In the genomic region with DNA sequence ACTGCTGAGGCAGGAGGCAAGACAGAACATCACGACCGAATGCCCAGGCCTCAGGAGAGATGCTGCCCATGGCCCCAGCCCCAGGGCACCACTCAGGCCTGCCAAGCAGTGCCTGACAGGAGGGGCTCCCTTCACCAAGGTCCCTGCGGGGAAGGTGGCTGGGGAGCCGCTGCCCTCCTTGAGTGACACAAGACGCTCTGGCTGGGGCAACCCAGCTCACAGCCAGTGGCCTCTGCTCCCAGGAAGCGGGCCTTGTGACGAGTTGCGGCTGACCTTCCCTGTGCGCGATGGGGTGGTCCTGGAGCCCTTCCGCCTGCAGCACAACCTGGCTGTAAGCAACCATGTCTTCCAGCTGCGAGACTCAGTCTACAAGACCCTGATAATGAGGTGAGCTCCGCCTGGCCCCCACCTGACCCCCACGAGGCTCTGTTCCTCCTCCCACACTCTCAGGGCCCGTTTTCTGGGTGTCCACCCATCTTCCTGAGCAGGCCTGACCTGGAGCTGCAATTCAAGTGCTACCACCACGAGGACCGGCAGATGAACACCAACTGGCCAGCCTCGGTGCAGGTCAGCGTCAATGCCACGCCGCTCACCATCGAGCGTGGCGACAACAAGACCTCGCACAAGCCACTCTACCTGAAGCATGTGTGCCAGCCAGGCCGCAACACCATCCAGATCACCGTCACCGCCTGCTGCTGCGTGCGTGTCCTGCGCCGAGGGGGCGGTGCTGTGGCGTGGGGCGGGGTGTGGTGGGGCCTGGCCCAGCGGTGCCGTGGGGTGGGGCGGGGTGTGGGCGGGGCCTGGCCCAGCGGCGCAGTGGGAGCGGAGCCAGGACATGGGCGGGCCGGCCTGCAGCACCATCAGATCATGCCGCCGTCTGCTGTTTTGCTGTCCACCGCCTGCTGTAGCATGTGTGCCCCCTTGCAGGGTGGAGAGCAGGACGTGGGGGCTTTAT, we compare ENCODE assay signal across 1 cellular context.
TF ChIP-seq lines count a peak whose summit lies in the region.

No MANE protein-coding gene starts in this region.

TF ChIP-seq in SK-N-SH, 30 proteins besides CTCF, POLR2A, EP300 and RAD21 (continued from another document):
- no peak for TF ChIP-seq REST (IDR thresholded peaks at IDR 0.05; ENCODE audit: low read depth, low read length)
- TF ChIP-seq, protein P1, sequence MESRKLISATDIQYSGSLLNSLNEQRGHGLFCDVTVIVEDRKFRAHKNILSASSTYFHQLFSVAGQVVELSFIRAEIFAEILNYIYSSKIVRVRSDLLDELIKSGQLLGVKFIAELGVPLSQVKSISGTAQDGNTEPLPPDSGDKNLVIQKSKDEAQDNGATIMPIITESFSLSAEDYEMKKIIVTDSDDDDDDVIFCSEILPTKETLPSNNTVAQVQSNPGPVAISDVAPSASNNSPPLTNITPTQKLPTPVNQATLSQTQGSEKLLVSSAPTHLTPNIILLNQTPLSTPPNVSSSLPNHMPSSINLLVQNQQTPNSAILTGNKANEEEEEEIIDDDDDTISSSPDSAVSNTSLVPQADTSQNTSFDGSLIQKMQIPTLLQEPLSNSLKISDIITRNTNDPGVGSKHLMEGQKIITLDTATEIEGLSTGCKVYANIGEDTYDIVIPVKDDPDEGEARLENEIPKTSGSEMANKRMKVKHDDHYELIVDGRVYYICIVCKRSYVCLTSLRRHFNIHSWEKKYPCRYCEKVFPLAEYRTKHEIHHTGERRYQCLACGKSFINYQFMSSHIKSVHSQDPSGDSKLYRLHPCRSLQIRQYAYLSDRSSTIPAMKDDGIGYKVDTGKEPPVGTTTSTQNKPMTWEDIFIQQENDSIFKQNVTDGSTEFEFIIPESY (IDR thresholded peaks at IDR 0.05; ENCODE audit: borderline replicate concordance, low read depth) = no peak
- no peak for TF ChIP-seq RXRA (IDR thresholded peaks at IDR 0.05; ENCODE audit: borderline replicate concordance, low read depth)
- TF ChIP-seq ELF1 (IDR thresholded peaks at IDR 0.05) = no peak
- no peak for TF ChIP-seq RFX5 (IDR thresholded peaks at IDR 0.05; ENCODE audit: low read length)
- no peak for TF ChIP-seq SIN3A (IDR thresholded peaks at IDR 0.05; ENCODE audit: borderline replicate concordance, low read depth, low read length)
- TF ChIP-seq YY1 (IDR thresholded peaks at IDR 0.05; ENCODE audit: low read depth) = no peak
- TF ChIP-seq MXI1 (IDR thresholded peaks at IDR 0.05; ENCODE audit: low read depth, low read length) = no peak
- TF ChIP-seq NRF1 (IDR thresholded peaks at IDR 0.05; ENCODE audit: low read depth, low read length) = no peak
- TF ChIP-seq JUND (IDR thresholded peaks at IDR 0.05) = no peak
- TF ChIP-seq MEF2A (IDR thresholded peaks at IDR 0.05; ENCODE audit: borderline replicate concordance, low read depth) = no peak
- no peak for TF ChIP-seq TCF12 (IDR thresholded peaks at IDR 0.05)
- TF ChIP-seq, protein P2, sequence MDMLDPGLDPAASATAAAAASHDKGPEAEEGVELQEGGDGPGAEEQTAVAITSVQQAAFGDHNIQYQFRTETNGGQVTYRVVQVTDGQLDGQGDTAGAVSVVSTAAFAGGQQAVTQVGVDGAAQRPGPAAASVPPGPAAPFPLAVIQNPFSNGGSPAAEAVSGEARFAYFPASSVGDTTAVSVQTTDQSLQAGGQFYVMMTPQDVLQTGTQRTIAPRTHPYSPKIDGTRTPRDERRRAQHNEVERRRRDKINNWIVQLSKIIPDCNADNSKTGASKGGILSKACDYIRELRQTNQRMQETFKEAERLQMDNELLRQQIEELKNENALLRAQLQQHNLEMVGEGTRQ (IDR thresholded peaks at IDR 0.05; ENCODE audit: borderline replicate concordance, low read depth, low read length) = no peak
- no peak for TF ChIP-seq MAX (IDR thresholded peaks at IDR 0.05; ENCODE audit: low read depth)
TF ChIP-seq in SK-N-SH: peak in this region for 0.
